Comparison of ENCODE assay signal across 11 cellular contexts in genomic region chr10:22420787-22421517, GRCh38.
DNase-seq lines count a peak whose midpoint lies in the region; ATAC-seq and TF ChIP-seq lines count a peak whose summit lies in the region.
"Had no signal": no experiment of that assay in that cellular context is flagged by ENCODE, and none has a peak within 500 bp of the region (broad histone marks: within the 10 kb centered on the region; RNA-seq: fewer than 3 reads in every experiment).

No MANE protein-coding gene starts in this region.

- H3K36me3 Mint-ChIP-seq in CD4-positive, CD25-positive, alpha-beta regulatory T cell = no peaks in the 10 kb centered on the region

- ATAC-seq in CD4-positive, CD25-positive, alpha-beta regulatory T cell (ENCODE audit: low read depth in 2 of 2) = peak in 1 of 2 donors; percentile 47
- ATAC-seq in SK-N-SH treated with all-trans-retinoic acid at 6 μM for 48 hours = peak; percentile 73
- no peak for ATAC-seq in GM21381 (IDR thresholded peaks at IDR 0.05; ENCODE audit: unreplicated experiment)

- 91% methylated on average over 4 of the region's 4 CpGs for WGBS in smooth muscle cell (ENCODE audit: low lambda C conversion rate)

- H3K4me3 Mint-ChIP-seq in CD4-positive, CD25-positive, alpha-beta regulatory T cell = no peak overlapping the region

- no peaks in the 10 kb centered on the region for H3K36me3 ChIP-seq in CD4-positive, CD25-positive, alpha-beta regulatory T cell (ENCODE audit: control insufficient read depth, insufficient read depth, low read length)
- H3K36me3 ChIP-seq in smooth muscle cell (ENCODE audit: low read depth) = no peaks in the 10 kb centered on the region
- H3K36me3 ChIP-seq: thyroid gland had no signal

- H3F3A ChIP-seq in smooth muscle cell (ENCODE audit: low read depth) = no peaks in the 10 kb centered on the region

- H2AFZ ChIP-seq in smooth muscle cell (ENCODE audit: low read depth) = no peak overlapping the region

- no peaks in the 10 kb centered on the region for H3K4me1 ChIP-seq in CD4-positive, CD25-positive, alpha-beta regulatory T cell (ENCODE audit: control insufficient read depth, insufficient read depth, low read length, poor library complexity, severe bottlenecking)
- no peaks in the 10 kb centered on the region for H3K4me1 ChIP-seq in smooth muscle cell (ENCODE audit: low read depth)
- H3K4me1 ChIP-seq: thyroid gland had no signal

- H3K4me2 ChIP-seq in smooth muscle cell = no peak overlapping the region

- no peak overlapping the region for H3K9ac ChIP-seq in smooth muscle cell (ENCODE audit: low read depth)

- no peaks in the 10 kb centered on the region for H3K9me3 Mint-ChIP-seq in CD4-positive, CD25-positive, alpha-beta regulatory T cell

- no peaks in the 10 kb centered on the region for H3K4me1 Mint-ChIP-seq in CD4-positive, CD25-positive, alpha-beta regulatory T cell

- DNase-seq in CD4-positive, CD25-positive, alpha-beta regulatory T cell = peak in 2 of 3 donors; percentile 42 to 47
- peak; percentile 37 for DNase-seq in GM20000 (ENCODE audit: low spot score)
- peak; percentile 35 for DNase-seq in germinal center (ENCODE audit: low spot score)
- DNase-seq in NCI-H2227 (lab: John Stamatoyannopoulos, UW; ENCODE audit: unreplicated experiment) = no peak
- DNase-seq in AG08396 (ENCODE audit: low spot score) = no peak
- DNase-seq in smooth muscle cell (lab: John Stamatoyannopoulos, UW; ENCODE audit: unreplicated experiment) = no peak
- DNase-seq: GOT3, thyroid gland had no signal

- no peak overlapping the region for H3K4me3 ChIP-seq in CD4-positive, CD25-positive, alpha-beta regulatory T cell (ENCODE audit: low read depth, low read length)
- no peak overlapping the region for H3K4me3 ChIP-seq in smooth muscle cell
- H3K4me3 ChIP-seq: lung, thyroid gland had no signal

- no peaks in the 10 kb centered on the region for H3K27me3 Mint-ChIP-seq in CD4-positive, CD25-positive, alpha-beta regulatory T cell

- peaks cover 3% of the 10 kb centered on the region for H3K27me3 ChIP-seq in CD4-positive, CD25-positive, alpha-beta regulatory T cell (ENCODE audit: control insufficient read depth, insufficient read depth, low read length)
- peaks cover 2% of the 10 kb centered on the region for H3K27me3 ChIP-seq in smooth muscle cell (ENCODE audit: low read depth)
- H3K27me3 ChIP-seq: thyroid gland had no signal

- TF ChIP-seq CTCF in GM20000 (IDR thresholded peaks at IDR 0.05; ENCODE audit: extremely low read depth, missing control alignments) (no peak), smooth muscle cell (IDR thresholded peaks at IDR 0.05; ENCODE audit: borderline replicate concordance, insufficient read depth, poor library complexity, severe bottlenecking) (no peak)

- no peak overlapping the region for H3K27ac Mint-ChIP-seq in CD4-positive, CD25-positive, alpha-beta regulatory T cell

- H3K9me3 ChIP-seq in CD4-positive, CD25-positive, alpha-beta regulatory T cell (ENCODE audit: control insufficient read depth in 2 of 2, low read length in 2 of 2) = no peaks in the 10 kb centered on the region
- H3K9me3 ChIP-seq in smooth muscle cell (replicated peaks; ENCODE audit: low read depth) = no peaks in the 10 kb centered on the region
- H3K9me3 ChIP-seq: thyroid gland had no signal

- no peaks in the 10 kb centered on the region for H4K20me1 ChIP-seq in smooth muscle cell (ENCODE audit: low read depth)

- no peak overlapping the region for H3K27ac ChIP-seq in CD4-positive, CD25-positive, alpha-beta regulatory T cell (ENCODE audit: insufficient read depth, low read length, poor library complexity, severe bottlenecking)
- H3K27ac ChIP-seq in smooth muscle cell (ENCODE audit: low read depth) = no peak overlapping the region
- H3K27ac ChIP-seq: thyroid gland had no signal

- H3K79me2 ChIP-seq in smooth muscle cell (ENCODE audit: low read depth) = no peaks in the 10 kb centered on the region

TF ChIP-seq in SK-N-SH treated with all-trans-retinoic acid at 6 μM for 48 hours, 23 proteins besides CTCF, POLR2A, EP300 and RAD21:
- TF ChIP-seq CREB5 (CRISPR knock-in tag; IDR thresholded peaks at IDR 0.05; ENCODE audit: low read depth) = no peak
- TF ChIP-seq TOX (CRISPR knock-in tag; IDR thresholded peaks at IDR 0.05; ENCODE audit: borderline replicate concordance) = no peak
TF ChIP-seq in SK-N-SH treated with all-trans-retinoic acid at 6 μM for 48 hours: peak in this region for 0.

Comparison
In these comparisons a context has a peak if more than half of its experiments do, and no peak if none do; other contexts are left out.
1. DNase-seq: peak in CD4-positive, CD25-positive, alpha-beta regulatory T cell (2 of 3), GM20000 (single experiment) and germinal center (single experiment); none in NCI-H2227 (single experiment), AG08396 (single experiment) and smooth muscle cell (single experiment).